ENCODE assay signal across 12 cellular contexts in the genomic region with DNA sequence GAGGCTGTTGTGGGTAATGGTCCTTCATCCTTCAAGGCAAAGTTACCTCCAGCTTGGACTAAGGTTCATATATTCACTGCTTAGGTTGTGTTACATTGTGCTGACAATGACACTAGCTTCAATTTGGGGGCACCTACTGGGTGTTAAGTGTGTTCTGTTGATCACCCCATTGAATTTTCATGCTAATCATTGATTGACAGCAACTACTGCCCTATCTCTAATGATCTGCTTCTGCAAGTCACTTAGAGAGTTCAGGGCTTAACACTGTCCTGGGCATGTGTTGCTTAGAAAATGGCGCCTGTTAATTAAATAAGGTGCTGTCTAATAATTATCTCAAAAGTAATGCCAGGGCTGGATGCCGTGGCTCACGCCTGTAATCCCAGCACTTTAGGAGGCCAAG. TPM values are rescaled to one million over a fixed set of nuclear protein-coding genes. Genes with fewer than 3 reads are reported as not detected.
DNase-seq lines count a peak whose midpoint lies in the region; ATAC-seq, FAIRE-seq and TF ChIP-seq lines count a peak whose summit lies in the region.
"Had no signal": no experiment of that assay in that cellular context is flagged by ENCODE, and none has a peak within 500 bp of the region (broad histone marks: within the 10 kb centered on the region; RNA-seq: fewer than 3 reads in every experiment).

No MANE protein-coding gene starts in this region.

- BruUV-seq in GM12878 (replicated peaks; lab: Mats Ljungman, UMichigan): no TSS peak

- H3K36me3 ChIP-seq in GM23338 (ENCODE audit: insufficient read depth): no peaks in the 10 kb centered on the region
- H3K36me3 ChIP-seq in GM12878 (ENCODE audit: control insufficient read depth in 2 of 2, insufficient read depth in 2 of 2, low read length in 1 of 2): no peaks in the 10 kb centered on the region
- no peaks in the 10 kb centered on the region for H3K36me3 ChIP-seq in kidney (ENCODE audit: control insufficient read depth in 1 of 2, insufficient read depth in 2 of 2, low read length in 2 of 2)

- no peak for ATAC-seq in GM23338
- ATAC-seq in GM12878: no peak
- no peak for ATAC-seq in stimulated activated memory B cell treated with anti-CD40 and anti-IgM and Interleukin-4, amounts not matched to agents 10 μg/mL and 1 μg/mL and 100 μg/mL, for 72 hours
- no peak for ATAC-seq in activated CD8-positive, alpha-beta T cell treated with anti-CD3 and anti-CD28 coated beads, Interleukin-2, amount 10 ng/mL, durations not matched to agents 7 days and 5 days
- ATAC-seq in GM19324 (IDR thresholded peaks at IDR 0.05; ENCODE audit: low FRiP score, unreplicated experiment): no peak
- no peak for ATAC-seq in Right ventricle myocardium superior (ENCODE audit: poor library complexity)

- H3K9ac ChIP-seq in GM12878 (ENCODE audit: control insufficient read depth, insufficient read depth, low read length) (no peak overlapping the region), kidney (ENCODE audit: low read length in 2 of 2) (peak overlapping the region in 1 of 2 donors; percentile 98)

- TF ChIP-seq RAD21 in GM12878 (IDR thresholded peaks at IDR 0.05; ENCODE audit: insufficient read depth, low read depth, low read length): no peak

- CTCF ChIA-PET in GM12878 (lab: Yijun Ruan, JAX): interaction anchor here (0.8 to 9.0 kb wide), 11 partner anchors 9 to 295 kb away, joined by 3 to 88 read pairs (median 8); partner anchors contain the start of genes HTD2 and RPP14
- CTCF ChIA-PET in activated CD8-positive, alpha-beta T cell treated with anti-CD3 and anti-CD28 coated beads, Interleukin-2, amount 10 ng/mL, durations not matched to agents 7 days and 5 days (lab: Charles Lee): interaction anchor here (0.9 to 1.6 kb wide), 5 partner anchors 14 to 205 kb away, joined by 3 to 6 read pairs (median 3); no protein-coding TSS in a partner anchor

- DNase-seq in GM23338 (ENCODE audit: low spot score) (no peak), GM12878 (ENCODE audit: low read depth, low spot score) (no peak), kidney (no peak), Right ventricle myocardium superior (no peak), NCI-H1417 treated with DMSO at 0.1 percent for 48 hours (lab: John Stamatoyannopoulos, UW) (no peak)
- no peak for DNase-seq in activated CD8-positive, alpha-beta T cell treated with anti-CD3 and anti-CD28 coated beads, Interleukin-2, amount 10 ng/mL, durations not matched to agents 7 days and 5 days
- DNase-seq: NCI-H2029; occipital lobe; stimulated activated CD4-positive, alpha-beta T cell treated with anti-CD3 and anti-CD28 coated beads, Interleukin-4, amount 100 ng/mL, for 1 hour had no signal

- no peaks in the 10 kb centered on the region for H3K9me3 Mint-ChIP-seq in GM23338
- no peaks in the 10 kb centered on the region for H3K9me3 Mint-ChIP-seq in stimulated activated memory B cell treated with anti-CD40 and anti-IgM and Interleukin-4, amounts not matched to agents 10 μg/mL and 1 μg/mL and 100 μg/mL, for 72 hours
- H3K9me3 Mint-ChIP-seq in activated CD8-positive, alpha-beta T cell treated with anti-CD3 and anti-CD28 coated beads, Interleukin-2, amount 10 ng/mL, durations not matched to agents 7 days and 5 days (ENCODE audit: insufficient read depth): no peaks in the 10 kb centered on the region
- H3K9me3 Mint-ChIP-seq: T-helper 1 cell treated with Interleukin-12 subunit alpha and Interleukin-12 subunit beta and Interleukin-4 antibody, amounts not matched to agents 30 μg/mL and 1 μg/mL, for 36 hours had no signal

- no peak overlapping the region for H2AFZ ChIP-seq in GM23338
- H2AFZ ChIP-seq in GM12878 (ENCODE audit: control insufficient read depth, low read depth, low read length): no peak overlapping the region

- intact Hi-C loops in GM12878 (cut with micrococcal nuclease; ENCODE audit: unreplicated experiment) (loop anchor here (5.0 kb wide), 1 partner anchor 61 kb away; no protein-coding TSS in a partner anchor), kidney (cut with DNase I) (no loop called here), Right ventricle myocardium superior (cut with DNase I) (loop anchor here (10.0 kb wide), 1 partner anchor 103 kb away; no protein-coding TSS in a partner anchor)

- H3F3A ChIP-seq in GM23338 (replicated peaks; ENCODE audit: low read depth): no peaks in the 10 kb centered on the region

- peaks cover 37% of the 10 kb centered on the region for H4K20me1 ChIP-seq in GM23338 (replicated peaks; ENCODE audit: insufficient read depth)
- H4K20me1 ChIP-seq in GM12878 (ENCODE audit: control insufficient read depth, insufficient read depth): no peaks in the 10 kb centered on the region

- peaks cover 83% of the 10 kb centered on the region for H3K79me2 ChIP-seq in GM23338 (replicated peaks; ENCODE audit: insufficient read depth)
- peaks cover 22% of the 10 kb centered on the region for H3K79me2 ChIP-seq in GM12878 (ENCODE audit: control insufficient read depth, insufficient read depth, low read length)

- H3K27me3 ChIP-seq in GM23338 (ENCODE audit: insufficient read depth) (no peaks in the 10 kb centered on the region), GM12878 (replicated peaks in 1 of 2; ENCODE audit: control insufficient read depth in 2 of 2, insufficient read depth in 2 of 2, low read length in 1 of 2) (no peaks in the 10 kb centered on the region)

- H3K4me3 ChIP-seq in GM23338 (peak overlapping the region; percentile 100; the same call in 1 of the 2 replicates), GM12878 (peak overlapping the region; percentile 18; the same call in 1 of the 2 replicates), kidney (ENCODE audit: low read length in 2 of 2) (peak overlapping the region; percentile 28 to 100)

- in situ Hi-C loops in GM12878 (cut with MboI): loop anchor here (5.0 kb wide), 1 partner anchor 166 kb away; no protein-coding TSS in a partner anchor

- peaks cover 60% of the 10 kb centered on the region for H3K4me1 ChIP-seq in GM23338 (ENCODE audit: insufficient read depth)
- peaks cover 16% of the 10 kb centered on the region for H3K4me1 ChIP-seq in GM12878 (ENCODE audit: control insufficient read depth, insufficient read depth, low read length)
- H3K4me1 ChIP-seq in kidney (ENCODE audit: control insufficient read depth in 1 of 2, insufficient read depth in 1 of 2, low read depth in 1 of 2, low read length in 2 of 2): peaks cover 40% of the 10 kb centered on the region in 2 donors

- no peaks in the 10 kb centered on the region for H3K9me3 ChIP-seq in GM12878 (replicated peaks; ENCODE audit: control insufficient read depth, insufficient read depth, low read length)
- no peaks in the 10 kb centered on the region for H3K9me3 ChIP-seq in kidney (ENCODE audit: control insufficient read depth in 1 of 2, low read length in 2 of 2)

- no peak for TF ChIP-seq EP300 in GM12878 (IDR thresholded peaks at IDR 0.05; ENCODE audit: borderline replicate concordance in 1 of 2, control insufficient read depth in 1 of 2, low read depth in 2 of 2, low read length in 2 of 2)

- TF ChIP-seq POLR2A in GM12878 (IDR thresholded peaks at IDR 0.05; ENCODE audit: low read depth, low read length): no peak

- H3K36me3 Mint-ChIP-seq in GM23338 (ENCODE audit: low read depth): no peaks in the 10 kb centered on the region; the same call in 2 of the 3 replicates
- H3K36me3 Mint-ChIP-seq in stimulated activated memory B cell treated with anti-CD40 and anti-IgM and Interleukin-4, amounts not matched to agents 10 μg/mL and 1 μg/mL and 100 μg/mL, for 72 hours: no peaks in the 10 kb centered on the region
- H3K36me3 Mint-ChIP-seq in activated CD8-positive, alpha-beta T cell treated with anti-CD3 and anti-CD28 coated beads, Interleukin-2, amount 10 ng/mL, durations not matched to agents 7 days and 5 days (ENCODE audit: low read depth): no peaks in the 10 kb centered on the region

- 88% methylated on average over 3 of the region's 3 CpGs for WGBS in GM12878 (ENCODE audit: insufficient coverage, insufficient replicate concordance, low lambda C conversion rate, missing lambda C conversion rate)

- 0 out of 2 replicates have a peak overlapping the region, but pooled peaks have one; percentile 6 for H3K27ac Mint-ChIP-seq in GM23338
- H3K27ac Mint-ChIP-seq in stimulated activated memory B cell treated with anti-CD40 and anti-IgM and Interleukin-4, amounts not matched to agents 10 μg/mL and 1 μg/mL and 100 μg/mL, for 72 hours: peak overlapping the region; percentile 35
- no peak overlapping the region for H3K27ac Mint-ChIP-seq in activated CD8-positive, alpha-beta T cell treated with anti-CD3 and anti-CD28 coated beads, Interleukin-2, amount 10 ng/mL, durations not matched to agents 7 days and 5 days

- TF ChIP-seq CTCF in GM23338 (conservative IDR thresholded peaks at IDR 0.05; ENCODE audit: low read depth in 2 of 2): no peak
- no peak for TF ChIP-seq CTCF in GM12878 (IDR thresholded peaks at IDR 0.05 in 2 of 3, conservative IDR thresholded peaks at IDR 0.05 in 1 of 3; ENCODE audit: control insufficient read depth in 2 of 3, extremely low read depth in 1 of 3, insufficient read depth in 1 of 3, low read depth in 3 of 3, low read length in 3 of 3)
- TF ChIP-seq CTCF in kidney (IDR thresholded peaks at IDR 0.05; ENCODE audit: borderline replicate concordance, extremely low read depth, insufficient read depth): no peak

- peaks cover 7% of the 10 kb centered on the region for H3K27me3 Mint-ChIP-seq in GM23338 (ENCODE audit: insufficient read depth, low read depth, poor library complexity)
- H3K27me3 Mint-ChIP-seq in stimulated activated memory B cell treated with anti-CD40 and anti-IgM and Interleukin-4, amounts not matched to agents 10 μg/mL and 1 μg/mL and 100 μg/mL, for 72 hours: no peaks in the 10 kb centered on the region
- H3K27me3 Mint-ChIP-seq in activated CD8-positive, alpha-beta T cell treated with anti-CD3 and anti-CD28 coated beads, Interleukin-2, amount 10 ng/mL, durations not matched to agents 7 days and 5 days (ENCODE audit: low read depth): no peaks in the 10 kb centered on the region

- no peaks in the 10 kb centered on the region for H3K9me2 ChIP-seq in GM23338 (ENCODE audit: insufficient read depth)

- RAD21 ChIA-PET in GM12878 (lab: Charles Lee; ENCODE audit: unreplicated experiment): interaction anchor here (0.7 to 8.9 kb wide), 14 partner anchors 13 to 295 kb away, joined by 3 to 110 read pairs (median 5); partner anchors contain the start of genes HTD2 and RPP14

- POLR2A ChIA-PET in GM12878 (lab: Charles Lee): interaction anchor here (0.7 to 2.6 kb wide), 9 partner anchors 10 to 101 kb away, joined by 3 to 18 read pairs (median 4); no protein-coding TSS in a partner anchor
- POLR2A ChIA-PET in activated CD8-positive, alpha-beta T cell treated with anti-CD3 and anti-CD28 coated beads, Interleukin-2, amount 10 ng/mL, durations not matched to agents 7 days and 5 days (lab: Charles Lee): no interaction called here

- SMC1A ChIA-PET in GM12878 (lab: Charles Lee; ENCODE audit: uncharacterized antibody, unreplicated experiment): interaction anchor here (0.6 to 9.7 kb wide), 20 partner anchors 9 to 205 kb away, joined by 3 to 135 read pairs (median 4); no protein-coding TSS in a partner anchor

- H3K27ac ChIP-seq in GM23338 (ENCODE audit: low read depth) (0 out of 2 replicates have a peak overlapping the region, but pooled peaks have one; percentile 67), GM12878 (ENCODE audit: control insufficient read depth, insufficient read depth) (no peak overlapping the region), kidney (ENCODE audit: low read depth in 2 of 2, low read length in 2 of 2) (peak overlapping the region; percentile 48 to 66)

- peak overlapping the region; percentile 96 for H3K4me2 ChIP-seq in GM23338
- H3K4me2 ChIP-seq in GM12878 (ENCODE audit: control insufficient read depth, insufficient read depth): peak overlapping the region; percentile 1

- peaks cover 51% of the 10 kb centered on the region for H3K4me1 Mint-ChIP-seq in GM23338
- peaks cover 43% of the 10 kb centered on the region for H3K4me1 Mint-ChIP-seq in stimulated activated memory B cell treated with anti-CD40 and anti-IgM and Interleukin-4, amounts not matched to agents 10 μg/mL and 1 μg/mL and 100 μg/mL, for 72 hours
- peaks cover 40% of the 10 kb centered on the region for H3K4me1 Mint-ChIP-seq in activated CD8-positive, alpha-beta T cell treated with anti-CD3 and anti-CD28 coated beads, Interleukin-2, amount 10 ng/mL, durations not matched to agents 7 days and 5 days (ENCODE audit: low read depth)

- no peak for FAIRE-seq in GM12878 (lab: Jason Lieb, UNC)
- no peak for FAIRE-seq in kidney (lab: Jason Lieb, UNC)

- peak overlapping the region; percentile 43; the same call in 1 of the 3 replicates for H3K4me3 Mint-ChIP-seq in GM23338
- no peak overlapping the region for H3K4me3 Mint-ChIP-seq in stimulated activated memory B cell treated with anti-CD40 and anti-IgM and Interleukin-4, amounts not matched to agents 10 μg/mL and 1 μg/mL and 100 μg/mL, for 72 hours
- H3K4me3 Mint-ChIP-seq in activated CD8-positive, alpha-beta T cell treated with anti-CD3 and anti-CD28 coated beads, Interleukin-2, amount 10 ng/mL, durations not matched to agents 7 days and 5 days: no peak overlapping the region

RNA-seq across cellular contexts. Expression of gene FLNB, which starts 3.4 kb away (rescaled TPM):
- total RNA-seq in GM23338 (2014; rRNA removed; shearing (Covaris generic)): 155 and 179 TPM in 2 replicates
- 36.5 and 39.7 TPM in 2 replicates for polyA plus RNA-seq in GM23338 (2016; fragmentation: Nextera tagmentation; extraction: Ambion mirVana)
- total RNA-seq in GM12878 (2013; cell fraction: nucleolus; rRNA removed): 317 and 324 TPM in 2 replicates
- total RNA-seq in GM12878 (2014; rRNA removed): 41.3 and 44.1 TPM in 2 replicates
- 28.7 and 29.8 TPM in 2 replicates for total RNA-seq in GM12878 (2014; rRNA removed; fragmentation: Illumina TruSeq; extraction: Trizol)
- 51.8 and 58.1 TPM in 2 replicates for total RNA-seq in GM12878 (2021)
- 21.1 TPM for polyA plus RNA-seq in GM12878 (2011; ENCODE audit: low read depth)
- polyA plus RNA-seq in GM12878 (2011; rRNA removed): 29.9 and 40.9 TPM in 2 replicates
- 58.3 and 60.6 TPM in 2 replicates for polyA plus RNA-seq in GM12878 (2011; cell fraction: cytosol; rRNA removed)
- 205 and 415 TPM in 2 replicates for polyA plus RNA-seq in GM12878 (2011; cell fraction: nucleus; rRNA removed)
- polyA plus RNA-seq in GM12878 (2012): 28.7 and 30.9 TPM in 2 replicates
- polyA plus RNA-seq in GM12878 (2014; fragmentation: Illumina TruSeq; extraction: Trizol): 32.3 and 33.1 TPM in 2 replicates
- 10 to 100 TPM; 13.6 to 15.8 TPM for polyA plus RNA-seq in GM12878 (2014; fragmentation: Nextera tagmentation; extraction: Ambion mirVana)
- 22.9 and 26.4 TPM in 2 replicates for polyA plus RNA-seq in GM12878 (2014; rRNA removed)
- 10 to 100 TPM; 18.9 to 20.3 TPM for polyA plus RNA-seq in GM12878 (2016; fragmentation: Nextera tagmentation; extraction: Ambion mirVana)
- polyA minus RNA-seq in GM12878 (2011; rRNA and poly(A)+ RNA removed): 153 and 195 TPM in 2 replicates
- 90.3 and 94.3 TPM in 2 replicates for polyA minus RNA-seq in GM12878 (2011; cell fraction: cytosol; rRNA and poly(A)+ RNA removed)
- 105 and 299 TPM in 2 replicates for polyA minus RNA-seq in GM12878 (2011; cell fraction: nucleus; rRNA and poly(A)+ RNA removed)
- 216 TPM for total RNA-seq in kidney
- 115 TPM for polyA plus RNA-seq in kidney (ENCODE audit: insufficient read depth, low read depth, low replicate concordance)
- total RNA-seq in activated CD8-positive, alpha-beta T cell treated with anti-CD3 and anti-CD28 coated beads, Interleukin-2, amount 10 ng/mL, durations not matched to agents 7 days and 5 days: 10 to 100 TPM; 14.1 to 15.9 TPM
- total RNA-seq in Right ventricle myocardium superior: 30.0 TPM

Comparison
In these comparisons a context has a peak if more than half of its experiments do, and no peak if none do; other contexts are left out.
1. H3K4me3 ChIP-seq: peak in every context shown above with its lines; median percentile 100 in GM23338; 64 in kidney; 18 in GM12878.